In genomic region chr13:80084086-80084676, GRCh38 we compare ENCODE assay signal across 9 cellular contexts.
DNase-seq lines count a peak whose midpoint lies in the region; ATAC-seq, FAIRE-seq and TF ChIP-seq lines count a peak whose summit lies in the region.
"Had no signal": no experiment of that assay in that cellular context is flagged by ENCODE, and none has a peak within 500 bp of the region (broad histone marks: within the 10 kb centered on the region; RNA-seq: fewer than 3 reads in every experiment).

No MANE protein-coding gene starts in this region.

- POLR2A ChIA-PET in AG04449 (lab: Yijun Ruan, JAX) (interaction anchor here (1.2 to 1.3 kb wide), 2 partner anchors 35 to 257 kb away, joined by 3 to 4 read pairs; partner anchors contain the start of gene SPRY2), IMR-90 (lab: Charles Lee; ENCODE audit: unreplicated experiment) (no interaction called here)

- no peak overlapping the region; the same call in 1 of the 2 replicates for H3K9ac ChIP-seq in IMR-90 (ENCODE audit: low read depth, low read length)

- peak overlapping the region; percentile 85 for H2BK5ac ChIP-seq in IMR-90 (ENCODE audit: low read depth, low read length, poor library complexity, severe bottlenecking)

- H4K8ac ChIP-seq in IMR-90 (ENCODE audit: low read depth in 2 of 2, low read length in 2 of 2) = peak overlapping the region in 1 of 2 experiments; percentile 47; a peak in 1 of 4 replicates

- H2AK5ac ChIP-seq in IMR-90 (ENCODE audit: low read depth, low read length) = no peak overlapping the region

- peak overlapping the region; percentile 73; the same call in 1 of the 2 replicates for H3K4me2 ChIP-seq in IMR-90 (ENCODE audit: low read depth, low read length)

- DNase-seq in AG04449 (ENCODE audit: low read depth, low spot score) = peak; percentile 91
- DNase-seq in IMR-90 = peak; percentile 93
- peak; percentile 90 for DNase-seq in astrocyte of the hippocampus (ENCODE audit: low read depth, low spot score)
- no peak for DNase-seq in activated CD4-positive, alpha-beta T cell treated with anti-CD3 and anti-CD28 coated beads for 1 hour
- DNase-seq in stimulated activated effector memory CD8-positive, alpha-beta T cell treated with anti-CD3 and anti-CD28 coated beads, Interleukin-12 subunit alpha, Interleukin-12 subunit beta, amount 100 ng/mL, for 72 hours (ENCODE audit: low spot score in 2 of 2) = no peak
- DNase-seq: stimulated activated naive CD8-positive, alpha-beta T cell treated with anti-CD3 and anti-CD28 coated beads, Interleukin-15, amount 100 ng/mL, for 72 hours had no signal

- H3K4me3 ChIP-seq in AG04449 (ENCODE audit: low read depth, low read length) (no peak overlapping the region), IMR-90 (ENCODE audit: insufficient read depth, low read depth, low read length) (no peak overlapping the region; the same call in 1 of the 2 replicates)

- no peak overlapping the region for H4K91ac ChIP-seq in IMR-90 (ENCODE audit: insufficient read depth, low read depth, low read length)

- peak; percentile 95 for FAIRE-seq in islet of Langerhans (lab: Jason Lieb, UNC)

- H3K27ac ChIP-seq in IMR-90 (ENCODE audit: insufficient read depth, low read length) = no peak overlapping the region; the same call in 1 of the 2 replicates

- no peak overlapping the region for H3K14ac ChIP-seq in IMR-90 (replicated peaks; ENCODE audit: low read depth, low read length)

- 0% methylated on average over 1 of the region's 2 CpGs; no CpG with 5 or more reads in 1 of the 2 experiments for WGBS in IMR-90 (ENCODE audit: extremely low coverage in 2 of 2, insufficient read length in 1 of 2), 2 experiments

- no peak overlapping the region for H3K27ac Mint-ChIP-seq in stimulated activated effector memory CD8-positive, alpha-beta T cell treated with anti-CD3 and anti-CD28 coated beads, Interleukin-12 subunit alpha, Interleukin-12 subunit beta, amount 100 ng/mL, for 72 hours
- H3K27ac Mint-ChIP-seq: stimulated activated naive CD8-positive, alpha-beta T cell treated with anti-CD3 and anti-CD28 coated beads, Interleukin-15, amount 100 ng/mL, for 72 hours had no signal

- no peak overlapping the region; the same call in 1 of the 2 replicates for H3K18ac ChIP-seq in IMR-90 (ENCODE audit: low read depth, low read length)

- H3K9me3 ChIP-seq in IMR-90 (ENCODE audit: control insufficient read depth, insufficient read depth, low read length) = no peaks in the 10 kb centered on the region

- no peak overlapping the region for H3K4ac ChIP-seq in IMR-90 (ENCODE audit: low read depth, low read length)

- no peak overlapping the region for H2AFZ ChIP-seq in IMR-90 (replicated peaks; ENCODE audit: low read length, poor library complexity)

- TF ChIP-seq CTCF in AG04449 (IDR thresholded peaks at IDR 0.05; ENCODE audit: insufficient read depth, low read length, missing control alignments) = no peak
- TF ChIP-seq CTCF in IMR-90 (conservative IDR thresholded peaks at IDR 0.05; ENCODE audit: low read depth, low read length) = no peak

- no TSS peak for BruUV-seq in IMR-90 (replicated peaks; lab: Mats Ljungman, UMichigan)

- H3K4me1 ChIP-seq in IMR-90 (ENCODE audit: control insufficient read depth, insufficient read depth, low read length) = peaks cover 8% of the 10 kb centered on the region

- in situ Hi-C loops in IMR-90 (cut with MboI; ENCODE audit: low sequenced_read_pairs) = no loop called here

- no peaks in the 10 kb centered on the region for H3K79me1 ChIP-seq in IMR-90 (ENCODE audit: low read depth in 1 of 2, low read length in 2 of 2)

- H3K23ac ChIP-seq in IMR-90 (ENCODE audit: low read depth, low read length) = no peak overlapping the region

- intact Hi-C loops in IMR-90 (cut with micrococcal nuclease) = loop anchor here (1.0 to 5.0 kb wide), 2 partner anchors 147 to 252 kb away; no protein-coding TSS in a partner anchor

- H2BK20ac ChIP-seq in IMR-90 (ENCODE audit: low read depth, low read length) = peak overlapping the region; percentile 53; the same call in 1 of the 2 replicates

- TF ChIP-seq RAD21 in IMR-90 (IDR thresholded peaks at IDR 0.05; ENCODE audit: low read length) = 0 out of 2 replicates have a peak, but pooled peaks have one; percentile 6

- CTCF ChIA-PET in AG04449 (lab: Yijun Ruan, JAX) (interaction anchor here (0.9 to 1.3 kb wide), 2 partner anchors 14 to 259 kb away, joined by 3 read pairs; no protein-coding TSS in a partner anchor), IMR-90 (lab: Yijun Ruan, JAX) (interaction anchor here (0.7 kb wide), 1 partner anchor 295 kb away, joined by 4 read pairs; no protein-coding TSS in a partner anchor)

- no peak overlapping the region for H2AK9ac ChIP-seq in IMR-90 (replicated peaks; ENCODE audit: low read depth, low read length, poor library complexity)

- H3K9me3 Mint-ChIP-seq in stimulated activated effector memory CD8-positive, alpha-beta T cell treated with anti-CD3 and anti-CD28 coated beads, Interleukin-12 subunit alpha, Interleukin-12 subunit beta, amount 100 ng/mL, for 72 hours = no peaks in the 10 kb centered on the region
- H3K9me3 Mint-ChIP-seq: stimulated activated naive CD8-positive, alpha-beta T cell treated with anti-CD3 and anti-CD28 coated beads, Interleukin-15, amount 100 ng/mL, for 72 hours had no signal

- H2BK120ac ChIP-seq in IMR-90 (ENCODE audit: low read depth, low read length) = peak overlapping the region; percentile 96; the same call in 1 of the 2 replicates

- H3K56ac ChIP-seq in IMR-90 (ENCODE audit: extremely low read depth, insufficient read depth, low read length) = no peak overlapping the region; the same call in 1 of the 2 replicates

- H3K27me3 ChIP-seq in IMR-90 (ENCODE audit: control insufficient read depth, insufficient read depth, low read length) = no peaks in the 10 kb centered on the region

- no peaks in the 10 kb centered on the region for H3K4me1 Mint-ChIP-seq in stimulated activated effector memory CD8-positive, alpha-beta T cell treated with anti-CD3 and anti-CD28 coated beads, Interleukin-12 subunit alpha, Interleukin-12 subunit beta, amount 100 ng/mL, for 72 hours
- H3K4me1 Mint-ChIP-seq: stimulated activated naive CD8-positive, alpha-beta T cell treated with anti-CD3 and anti-CD28 coated beads, Interleukin-15, amount 100 ng/mL, for 72 hours had no signal

- H3K9me1 ChIP-seq in IMR-90 (ENCODE audit: insufficient read depth, low read length) = peaks cover 3% of the 10 kb centered on the region; the same call in 1 of the 2 replicates

- no peaks in the 10 kb centered on the region for H3K36me3 ChIP-seq in IMR-90 (ENCODE audit: control insufficient read depth, insufficient read depth, low read length)

- no peak overlapping the region; the same call in 2 of the 3 replicates for H2BK15ac ChIP-seq in IMR-90 (ENCODE audit: low read depth, low read length)

- no peaks in the 10 kb centered on the region for H3K36me3 Mint-ChIP-seq in stimulated activated effector memory CD8-positive, alpha-beta T cell treated with anti-CD3 and anti-CD28 coated beads, Interleukin-12 subunit alpha, Interleukin-12 subunit beta, amount 100 ng/mL, for 72 hours

- no peak overlapping the region for H3K4me3 Mint-ChIP-seq in stimulated activated effector memory CD8-positive, alpha-beta T cell treated with anti-CD3 and anti-CD28 coated beads, Interleukin-12 subunit alpha, Interleukin-12 subunit beta, amount 100 ng/mL, for 72 hours
- H3K4me3 Mint-ChIP-seq: stimulated activated naive CD8-positive, alpha-beta T cell treated with anti-CD3 and anti-CD28 coated beads, Interleukin-15, amount 100 ng/mL, for 72 hours had no signal

- ATAC-seq in IMR-90 (ENCODE audit: low read depth) (peak; percentile 76), GM18907 (IDR thresholded peaks at IDR 0.05; ENCODE audit: unreplicated experiment) (no peak), GM18520 (IDR thresholded peaks at IDR 0.05; ENCODE audit: unreplicated experiment) (no peak)
- ATAC-seq in stimulated activated effector memory CD8-positive, alpha-beta T cell treated with anti-CD3 and anti-CD28 coated beads, Interleukin-12 subunit alpha, Interleukin-12 subunit beta, amount 100 ng/mL, for 72 hours = no peak
- ATAC-seq: stimulated activated naive CD8-positive, alpha-beta T cell treated with anti-CD3 and anti-CD28 coated beads, Interleukin-15, amount 100 ng/mL, for 72 hours had no signal

- no peak overlapping the region for H4K5ac ChIP-seq in IMR-90 (ENCODE audit: low read depth, low read length)

- TF ChIP-seq POLR2A in IMR-90 (IDR thresholded peaks at IDR 0.05; ENCODE audit: low read depth, low read length) = no peak

- dilution Hi-C loops in IMR-90 (cut with HindIII; ENCODE audit: low sequenced_read_pairs, unreplicated experiment) = no loop called here

- H4K20me1 ChIP-seq in IMR-90 (ENCODE audit: insufficient read depth, low read length) = no peaks in the 10 kb centered on the region

TF ChIP-seq in IMR-90, 13 proteins besides CTCF, POLR2A, EP300 and RAD21:
- TF ChIP-seq NFE2L2 (IDR thresholded peaks at IDR 0.05; ENCODE audit: low read depth, low read length) (no peak), MAZ (IDR thresholded peaks at IDR 0.05; ENCODE audit: borderline replicate concordance, low read depth, low read length) (no peak), SMC3 (IDR thresholded peaks at IDR 0.05; ENCODE audit: low read depth, low read length) (no peak), CEBPB (IDR thresholded peaks at IDR 0.05; ENCODE audit: low read depth, low read length) (no peak), FOS (IDR thresholded peaks at IDR 0.05; ENCODE audit: low read depth, low read length) (peak; percentile 29; the same call in 1 of the 2 replicates)

Comparison
In these comparisons a context has a peak if more than half of its experiments do, and no peak if none do; other contexts are left out.
1. DNase-seq: peak in AG04449 (single experiment), IMR-90 (single experiment) and astrocyte of the hippocampus (single experiment); none in activated CD4-positive, alpha-beta T cell treated with anti-CD3 and anti-CD28 coated beads for 1 hour (single experiment) and stimulated activated effector memory CD8-positive, alpha-beta T cell treated with anti-CD3 and anti-CD28 coated beads, Interleukin-12 subunit alpha, Interleukin-12 subunit beta, amount 100 ng/mL, for 72 hours (0 of 2).